17 cellular contexts compared by ENCODE assay signal in genomic region chr1:84489766-84490165, GRCh38. TPM values are rescaled to one million over a fixed set of nuclear protein-coding genes. Genes with fewer than 3 reads are reported as not detected.
"Had no signal": no experiment of that assay in that cellular context is flagged by ENCODE, and none has a peak within 500 bp of the region (broad histone marks: within the 10 kb centered on the region; RNA-seq: fewer than 3 reads in every experiment).

No MANE protein-coding gene starts in this region.

- H3K4me1 Mint-ChIP-seq: nephron progenitor cell had no signal

- H3K36me3 ChIP-seq: prostate gland had no signal

- ATAC-seq: left colon; naive thymus-derived CD4-positive, alpha-beta T cell; right lobe of liver had no signal

- H3K9me3 ChIP-seq: prostate gland, right lobe of liver, spleen, suprapubic skin, tibial nerve had no signal

- H3K27me3 ChIP-seq: right lobe of liver, spleen, suprapubic skin, tibial nerve had no signal

- H3K27ac ChIP-seq: coronary artery, parathyroid adenoma, prostate gland, right lobe of liver, spleen, suprapubic skin, tibial nerve had no signal

- H3K4me3 ChIP-seq: coronary artery, prostate gland, right lobe of liver, spleen, suprapubic skin, tibial nerve had no signal

- H3K4me1 ChIP-seq: parathyroid adenoma, prostate gland, suprapubic skin had no signal

- H3K27me3 Mint-ChIP-seq: naive thymus-derived CD4-positive, alpha-beta T cell had no signal

- DNase-seq: caudate nucleus; effector CD8-positive, alpha-beta T cell; left colon; naive thymus-derived CD4-positive, alpha-beta T cell; nephron progenitor cell; right lobe of liver; spleen; stimulated activated CD4-positive, alpha-beta T cell treated with anti-CD3 and anti-CD28 coated beads, Interleukin-15, amount 100 ng/mL, for 24 hours; stimulated activated CD4-positive, alpha-beta T cell treated with anti-CD3 and anti-CD28 coated beads, Interleukin-1b, Interleukin-23, amount 100 ng/mL, for 48 hours; stimulated activated CD4-positive, alpha-beta T cell treated with anti-CD3 and anti-CD28 coated beads, Interleukin-4, amount 100 ng/mL, for 4 hours; stimulated activated naive CD4-positive, alpha-beta T cell had no signal

- H3K4me3 Mint-ChIP-seq: naive thymus-derived CD4-positive, alpha-beta T cell; nephron progenitor cell had no signal

- H3K27ac Mint-ChIP-seq: nephron progenitor cell had no signal

RNA-seq across cellular contexts. Expression of gene SPATA1, which starts 16.4 kb away (rescaled TPM):
- total RNA-seq: kidney epithelial cell had no signal
- polyA plus RNA-seq: naive thymus-derived CD4-positive, alpha-beta T cell had no signal
